13 cellular contexts compared by ENCODE assay signal in the genomic region with DNA sequence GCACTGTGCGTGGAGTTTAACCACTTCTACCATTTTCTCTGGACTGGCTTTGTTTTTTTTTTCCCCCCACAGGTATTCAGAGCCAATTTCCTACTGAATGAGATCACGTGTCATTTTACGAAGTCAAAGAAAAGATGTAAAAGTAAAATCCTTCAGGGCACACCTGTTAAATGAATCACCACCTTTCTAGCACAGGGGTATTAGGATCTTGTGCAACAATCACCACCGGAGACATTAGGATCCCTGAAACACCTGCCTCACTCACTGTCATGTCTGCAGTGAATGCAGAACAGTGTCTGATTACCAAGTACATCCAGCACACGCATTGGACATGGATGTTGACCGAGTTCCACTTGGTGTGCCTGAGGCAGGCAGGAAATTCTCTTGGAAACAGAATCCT. TPM values are rescaled to one million over a fixed set of nuclear protein-coding genes. Genes with fewer than 3 reads are reported as not detected.
DNase-seq lines count a peak whose midpoint lies in the region; ATAC-seq and TF ChIP-seq lines count a peak whose summit lies in the region.
"Had no signal": no experiment of that assay in that cellular context is flagged by ENCODE, and none has a peak within 500 bp of the region (broad histone marks: within the 10 kb centered on the region; RNA-seq: fewer than 3 reads in every experiment).

No MANE protein-coding gene starts in this region.

- H3K36me3 Mint-ChIP-seq in natural killer cell, result no peaks in the 10 kb centered on the region
- no peaks in the 10 kb centered on the region for H3K36me3 Mint-ChIP-seq in natural killer cell treated with Interleukin-12 subunit alpha and Interleukin-12 subunit beta and Interleukin-15 and Interleukin-18, amount 100 ng/mL, for 72 hours
- peaks cover 5% of the 10 kb centered on the region for H3K36me3 Mint-ChIP-seq in T-helper 2 cell treated with Interferon-gamma antibody and Interleukin-4, amounts not matched to agents 5 μg/mL and 100 μg/mL, for 36 hours (ENCODE audit: low read depth)

- TF ChIP-seq CTCF in natural killer cell (IDR thresholded peaks at IDR 0.05) (no peak), RWPE2 (IDR thresholded peaks at IDR 0.05; ENCODE audit: poor library complexity, severe bottlenecking) (no peak), esophagus squamous epithelium (IDR thresholded peaks at IDR 0.05) (no peak), upper lobe of right lung (IDR thresholded peaks at IDR 0.05) (no peak)

- H3K4me3 Mint-ChIP-seq in natural killer cell, result peak overlapping the region; percentile 8
- H3K4me3 Mint-ChIP-seq in natural killer cell treated with Interleukin-12 subunit alpha and Interleukin-12 subunit beta and Interleukin-15 and Interleukin-18, amount 100 ng/mL, for 72 hours, result no peak overlapping the region
- no peak overlapping the region for H3K4me3 Mint-ChIP-seq in T-helper 2 cell treated with Interferon-gamma antibody and Interleukin-4, amounts not matched to agents 5 μg/mL and 100 μg/mL, for 36 hours

- peak overlapping the region; percentile 77 to 79 for H3K27ac Mint-ChIP-seq in natural killer cell
- peak overlapping the region in 1 of 2 donors; percentile 72 for H3K27ac Mint-ChIP-seq in natural killer cell treated with Interleukin-12 subunit alpha and Interleukin-12 subunit beta and Interleukin-15 and Interleukin-18, amount 100 ng/mL, for 72 hours
- H3K27ac Mint-ChIP-seq in T-helper 2 cell treated with Interferon-gamma antibody and Interleukin-4, amounts not matched to agents 5 μg/mL and 100 μg/mL, for 36 hours, result no peak overlapping the region
- H3K27ac Mint-ChIP-seq: activated T-helper 2 cell treated with anti-CD3 and anti-CD28 coated beads, Interferon-gamma antibody, Interleukin-2, Interleukin-4, amounts not matched to agents 10 μg/mL and 5 μg/mL and 100 μg/mL, durations not matched to agents 14 hours and 24 hours and 36 hours had no signal

- H3K9me3 ChIP-seq in RWPE2 (ENCODE audit: severe bottlenecking), result no peaks in the 10 kb centered on the region
- H3K9me3 ChIP-seq in esophagus squamous epithelium, result no peaks in the 10 kb centered on the region
- no peaks in the 10 kb centered on the region for H3K9me3 ChIP-seq in upper lobe of right lung
- H3K9me3 ChIP-seq: mucosa of descending colon had no signal

- peaks cover 43% of the 10 kb centered on the region for H3K4me1 ChIP-seq in RWPE2 (ENCODE audit: insufficient read depth, poor library complexity, severe bottlenecking)
- H3K4me1 ChIP-seq in esophagus squamous epithelium, result peaks cover 59 to 100% (median 74%) of the 10 kb centered on the region in 3 donors
- peaks cover 84% of the 10 kb centered on the region for H3K4me1 ChIP-seq in upper lobe of right lung

- no peak for TF ChIP-seq POLR2A in esophagus squamous epithelium (IDR thresholded peaks at IDR 0.05)

- H3K27me3 ChIP-seq in RWPE2 (ENCODE audit: insufficient read depth, poor library complexity, severe bottlenecking) (no peaks in the 10 kb centered on the region), esophagus squamous epithelium (no peaks in the 10 kb centered on the region), upper lobe of right lung (no peaks in the 10 kb centered on the region)

- peaks cover 76 to 77% of the 10 kb centered on the region in 2 donors for H3K4me1 Mint-ChIP-seq in natural killer cell
- peaks cover 54 to 61% of the 10 kb centered on the region in 2 donors for H3K4me1 Mint-ChIP-seq in natural killer cell treated with Interleukin-12 subunit alpha and Interleukin-12 subunit beta and Interleukin-15 and Interleukin-18, amount 100 ng/mL, for 72 hours (ENCODE audit: low read depth in 2 of 2)
- H3K4me1 Mint-ChIP-seq in T-helper 2 cell treated with Interferon-gamma antibody and Interleukin-4, amounts not matched to agents 5 μg/mL and 100 μg/mL, for 36 hours (ENCODE audit: low read depth), result peaks cover 34% of the 10 kb centered on the region

- DNase-seq in natural killer cell, result no peak
- DNase-seq in natural killer cell treated with Interleukin-12 subunit alpha and Interleukin-12 subunit beta and Interleukin-15 and Interleukin-18, amount 100 ng/mL, for 72 hours (ENCODE audit: low spot score), result no peak
- no peak for DNase-seq in RWPE2 (ENCODE audit: low spot score)
- DNase-seq in esophagus squamous epithelium (lab: John Stamatoyannopoulos, UW), result no peak
- DNase-seq in upper lobe of right lung, result peak; percentile 2
- DNase-seq in T-helper 2 cell treated with Interferon-gamma antibody and Interleukin-4, amounts not matched to agents 5 μg/mL and 100 μg/mL, for 36 hours (ENCODE audit: low spot score), result no peak
- no peak for DNase-seq in cerebellar cortex (ENCODE audit: low spot score)
- DNase-seq in inferior parietal cortex (ENCODE audit: extremely low spot score), result no peak
- DNase-seq: mucosa of descending colon; stimulated activated CD4-positive, alpha-beta T cell treated with anti-CD3 and anti-CD28 coated beads, Interleukin-1b, Interleukin-23, amount 100 ng/mL, for 48 hours; stimulated activated naive CD4-positive, alpha-beta T cell treated with Interleukin-2 at 50 U/mL for 16 hours had no signal

- 45 to 52% methylated on average over 6 of the region's 6 CpGs for WGBS in esophagus squamous epithelium, 2 donors

- intact Hi-C loops in natural killer cell (cut with micrococcal nuclease), result no loop called here
- intact Hi-C loops in esophagus squamous epithelium (cut with DNase I), result no loop called here
- intact Hi-C loops in upper lobe of right lung (cut with DNase I), result no loop called here

- H3K27ac ChIP-seq in RWPE2 (ENCODE audit: poor library complexity, severe bottlenecking), result peak overlapping the region; percentile 46
- peak overlapping the region in 3 of 4 donors; percentile 5 to 68 (median 12) for H3K27ac ChIP-seq in esophagus squamous epithelium
- H3K27ac ChIP-seq in upper lobe of right lung, result no peak overlapping the region
- H3K27ac ChIP-seq: VCaP had no signal

- H3K27me3 Mint-ChIP-seq in natural killer cell (ENCODE audit: low read depth in 2 of 2), result no peaks in the 10 kb centered on the region
- no peaks in the 10 kb centered on the region for H3K27me3 Mint-ChIP-seq in natural killer cell treated with Interleukin-12 subunit alpha and Interleukin-12 subunit beta and Interleukin-15 and Interleukin-18, amount 100 ng/mL, for 72 hours
- no peaks in the 10 kb centered on the region for H3K27me3 Mint-ChIP-seq in T-helper 2 cell treated with Interferon-gamma antibody and Interleukin-4, amounts not matched to agents 5 μg/mL and 100 μg/mL, for 36 hours (ENCODE audit: low read depth)

- H3K36me3 ChIP-seq in RWPE2 (ENCODE audit: low read depth), result peaks cover 13% of the 10 kb centered on the region
- no peaks in the 10 kb centered on the region for H3K36me3 ChIP-seq in esophagus squamous epithelium
- H3K36me3 ChIP-seq in upper lobe of right lung, result no peaks in the 10 kb centered on the region

- H3K4me3 ChIP-seq in RWPE2 (ENCODE audit: severe bottlenecking) (no peak overlapping the region), esophagus squamous epithelium (no peak overlapping the region), upper lobe of right lung (no peak overlapping the region)
- H3K4me3 ChIP-seq: mucosa of descending colon had no signal

- ATAC-seq in natural killer cell (no peak), RWPE2 (ENCODE audit: low read depth) (peak; percentile 91), upper lobe of right lung (no peak)
- ATAC-seq in natural killer cell treated with Interleukin-12 subunit alpha and Interleukin-12 subunit beta and Interleukin-15 and Interleukin-18, amount 100 ng/mL, for 72 hours, result no peak
- ATAC-seq: mucosa of descending colon had no signal

- H3K9me3 Mint-ChIP-seq in natural killer cell, result no peaks in the 10 kb centered on the region
- no peaks in the 10 kb centered on the region for H3K9me3 Mint-ChIP-seq in natural killer cell treated with Interleukin-12 subunit alpha and Interleukin-12 subunit beta and Interleukin-15 and Interleukin-18, amount 100 ng/mL, for 72 hours
- H3K9me3 Mint-ChIP-seq in T-helper 2 cell treated with Interferon-gamma antibody and Interleukin-4, amounts not matched to agents 5 μg/mL and 100 μg/mL, for 36 hours, result no peaks in the 10 kb centered on the region
- H3K9me3 Mint-ChIP-seq: activated T-helper 2 cell treated with anti-CD3 and anti-CD28 coated beads, Interferon-gamma antibody, Interleukin-2, Interleukin-4, amounts not matched to agents 10 μg/mL and 5 μg/mL and 100 μg/mL, durations not matched to agents 14 hours and 24 hours and 36 hours had no signal

RNA-seq across cellular contexts. Expression of a gene that starts 17.2 kb away (rescaled TPM):
- total RNA-seq in natural killer cell (100 to 1,000 TPM in 1 of 3 donors, 10 to 100 TPM in 2; 91.9 to 116 (median 98.3) TPM), esophagus squamous epithelium (10 to 100 TPM in 3 of 4 donors, 1 to 10 TPM in 1; 7.7 to 38.2 (median 31.3) TPM), upper lobe of right lung (101 TPM)
- 100 to 1,000 TPM; 111 to 161 TPM for total RNA-seq in natural killer cell treated with Interleukin-12 subunit alpha and Interleukin-12 subunit beta and Interleukin-15 and Interleukin-18, amount 100 ng/mL, for 72 hours
